15 cellular contexts compared by ENCODE assay signal in the genomic region with DNA sequence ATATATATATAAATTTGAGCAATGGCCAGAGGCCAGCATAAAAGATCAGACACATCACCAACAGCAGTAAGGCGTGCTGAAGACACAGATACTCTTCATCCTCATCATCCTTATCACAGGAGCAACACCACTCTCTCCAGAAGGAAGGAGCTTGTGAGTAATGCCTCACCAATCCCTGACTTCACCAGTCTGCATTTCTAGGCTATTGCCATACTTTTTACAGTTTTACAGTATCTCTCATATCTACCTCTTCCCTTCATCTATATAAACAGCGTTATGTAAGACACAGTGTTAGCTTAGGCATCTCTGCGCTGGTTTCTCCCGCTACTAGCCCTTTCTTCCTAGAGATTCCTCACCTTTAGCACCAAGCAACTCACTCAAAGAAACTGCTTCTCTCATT. TPM values are rescaled to one million over a fixed set of nuclear protein-coding genes. Genes with fewer than 3 reads are reported as not detected.
DNase-seq lines count a peak whose midpoint lies in the region; ATAC-seq, FAIRE-seq and TF ChIP-seq lines count a peak whose summit lies in the region.
"Had no signal": no experiment of that assay in that cellular context is flagged by ENCODE, and none has a peak within 500 bp of the region (broad histone marks: within the 10 kb centered on the region; RNA-seq: fewer than 3 reads in every experiment).

No MANE protein-coding gene starts in this region.

- no peak overlapping the region for H4K5ac ChIP-seq in IMR-90 (ENCODE audit: low read depth, low read length)

- no peak overlapping the region for H2BK120ac ChIP-seq in IMR-90 (ENCODE audit: low read depth, low read length)

- peaks cover 4% of the 10 kb centered on the region; the same call in 1 of the 2 replicates for H3K4me1 ChIP-seq in IMR-90 (ENCODE audit: control insufficient read depth, insufficient read depth, low read length)
- peaks cover 20% of the 10 kb centered on the region for H3K4me1 ChIP-seq in osteoblast (ENCODE audit: insufficient read depth, low read length)

- no peak overlapping the region for H3K18ac ChIP-seq in IMR-90 (ENCODE audit: low read depth, low read length)

- H3K4me2 ChIP-seq in IMR-90 (ENCODE audit: low read depth, low read length): no peak overlapping the region
- H3K4me2 ChIP-seq in osteoblast (ENCODE audit: insufficient read depth, low read length): peak overlapping the region; percentile 26
- H3K4me2 ChIP-seq: BLaER1 treated with 17β-estradiol and CSF1 and Interleukin-3, amounts not matched to agents 10 nM and 100 nM had no signal

- peak overlapping the region; percentile 62; the same call in 1 of the 2 replicates for H2BK20ac ChIP-seq in IMR-90 (ENCODE audit: low read depth, low read length)

- BruUV-seq in IMR-90 (replicated peaks; lab: Mats Ljungman, UMichigan): no TSS peak

- peaks cover 18% of the 10 kb centered on the region for H3K79me2 ChIP-seq in osteoblast (ENCODE audit: insufficient read depth, low read length)

- H3K36me3 ChIP-seq in IMR-90 (ENCODE audit: control insufficient read depth, insufficient read depth, low read length) (no peaks in the 10 kb centered on the region), osteoblast (ENCODE audit: insufficient read depth, low read length) (no peaks in the 10 kb centered on the region)
- H3K36me3 ChIP-seq: esophagus muscularis mucosa, Peyer's patch had no signal

- peak overlapping the region; percentile 83 for H2AK9ac ChIP-seq in IMR-90 (replicated peaks; ENCODE audit: low read depth, low read length, poor library complexity)

- H4K20me1 ChIP-seq in IMR-90 (ENCODE audit: insufficient read depth, low read length): peaks cover 6% of the 10 kb centered on the region; the same call in 1 of the 2 replicates
- H4K20me1 ChIP-seq in osteoblast (ENCODE audit: insufficient read depth, low read length): peaks cover 4% of the 10 kb centered on the region

- H2AFZ ChIP-seq in IMR-90 (replicated peaks; ENCODE audit: low read length, poor library complexity) (no peak overlapping the region), osteoblast (ENCODE audit: low read length) (no peak overlapping the region)

- no peak overlapping the region; the same call in 1 of the 2 replicates for H2AK5ac ChIP-seq in IMR-90 (ENCODE audit: low read depth, low read length)

- DNase-seq in Daoy (ENCODE audit: low read depth): peak; percentile 8
- peak; percentile 76 for DNase-seq in IMR-90
- DNase-seq in epithelial cell of prostate (ENCODE audit: low read depth, low spot score): no peak
- peak; percentile 75 for DNase-seq in osteoblast (ENCODE audit: insufficient read length, low spot score, missing footprints)
- DNase-seq in cerebellar nuclear complex (lab: John Stamatoyannopoulos, UW): no peak
- DNase-seq in HTR-8/SVneo (ENCODE audit: insufficient read length, low spot score): no peak
- DNase-seq in mesenteric fat pad (ENCODE audit: low spot score): no peak
- DNase-seq: activated naive CD4-positive, alpha-beta T cell treated with anti-CD3 and anti-CD28 coated beads, Interleukin-2, amount 50 U/mL, for 16 hours; dorsolateral prefrontal cortex; KG1; kidney glomerular epithelial cell; NCI-H1105; Peyer's patch had no signal

- H3K9me3 ChIP-seq in IMR-90 (ENCODE audit: control insufficient read depth, insufficient read depth, low read length) (no peaks in the 10 kb centered on the region), osteoblast (ENCODE audit: low read depth, low read length) (no peaks in the 10 kb centered on the region)
- H3K9me3 ChIP-seq: BLaER1 treated with 17β-estradiol and CSF1 and Interleukin-3, amounts not matched to agents 10 nM and 100 nM; esophagus muscularis mucosa; Peyer's patch had no signal

- H2BK15ac ChIP-seq in IMR-90 (ENCODE audit: low read depth, low read length): no peak overlapping the region

- H3K4me3 ChIP-seq in IMR-90 (ENCODE audit: insufficient read depth, low read depth, low read length): no peak overlapping the region
- no peak overlapping the region for H3K4me3 ChIP-seq in osteoblast (ENCODE audit: insufficient read depth, low read length)
- H3K4me3 ChIP-seq: BLaER1 treated with 17β-estradiol and CSF1 and Interleukin-3, amounts not matched to agents 10 nM and 100 nM; dorsolateral prefrontal cortex; esophagus muscularis mucosa; Peyer's patch had no signal

- no peak overlapping the region for H3K4ac ChIP-seq in IMR-90 (ENCODE audit: low read depth, low read length)

- no peak overlapping the region for H3K14ac ChIP-seq in IMR-90 (replicated peaks; ENCODE audit: low read depth, low read length)

- no peak overlapping the region for H2BK5ac ChIP-seq in IMR-90 (ENCODE audit: low read depth, low read length, poor library complexity, severe bottlenecking)

- 92% methylated on average over 2 of the region's 4 CpGs; no CpG with 5 or more reads in 1 of the 2 experiments for WGBS in IMR-90 (ENCODE audit: extremely low coverage in 2 of 2, insufficient read length in 1 of 2), 2 experiments

- CTCF ChIA-PET in IMR-90 (lab: Yijun Ruan, JAX): no interaction called here

- no peak for TF ChIP-seq RAD21 in IMR-90 (IDR thresholded peaks at IDR 0.05; ENCODE audit: low read length)

- POLR2A ChIA-PET in IMR-90 (lab: Charles Lee; ENCODE audit: unreplicated experiment): no interaction called here

- H3K56ac ChIP-seq in IMR-90 (ENCODE audit: extremely low read depth, insufficient read depth, low read length): no peak overlapping the region

- no peak overlapping the region for H4K91ac ChIP-seq in IMR-90 (ENCODE audit: insufficient read depth, low read depth, low read length)

- no peaks in the 10 kb centered on the region for H3K27me3 ChIP-seq in IMR-90 (ENCODE audit: control insufficient read depth, insufficient read depth, low read length)
- no peaks in the 10 kb centered on the region for H3K27me3 ChIP-seq in osteoblast (ENCODE audit: insufficient read depth, low read length)
- H3K27me3 ChIP-seq: BLaER1 treated with 17β-estradiol and CSF1 and Interleukin-3, amounts not matched to agents 10 nM and 100 nM; dorsolateral prefrontal cortex; esophagus muscularis mucosa; Peyer's patch had no signal

- TF ChIP-seq CTCF in IMR-90 (conservative IDR thresholded peaks at IDR 0.05; ENCODE audit: low read depth, low read length) (no peak), osteoblast (IDR thresholded peaks at IDR 0.05; ENCODE audit: extremely low read depth, low read depth, low read length) (no peak)

- intact Hi-C loops in IMR-90 (cut with micrococcal nuclease): no loop called here

- peaks cover 4 to 20% of the 10 kb centered on the region in 2 experiments; a peak in 3 of 4 replicates for H3K79me1 ChIP-seq in IMR-90 (ENCODE audit: low read depth in 1 of 2, low read length in 2 of 2)

- no peak overlapping the region for H3K23ac ChIP-seq in IMR-90 (ENCODE audit: low read depth, low read length)

- peaks cover 4% of the 10 kb centered on the region; the same call in 1 of the 2 replicates for H3K9me1 ChIP-seq in IMR-90 (ENCODE audit: insufficient read depth, low read length)

- TF ChIP-seq POLR2A in IMR-90 (IDR thresholded peaks at IDR 0.05; ENCODE audit: low read depth, low read length): no peak

- peak; percentile 12; the same call in 1 of the 2 replicates for ATAC-seq in IMR-90 (ENCODE audit: low read depth)

- H3K27ac ChIP-seq in IMR-90 (ENCODE audit: insufficient read depth, low read length) (no peak overlapping the region), epithelial cell of prostate (peak overlapping the region; percentile 34), osteoblast (ENCODE audit: low read depth, low read length) (peak overlapping the region; percentile 42)
- H3K27ac ChIP-seq: BLaER1 treated with 17β-estradiol and CSF1 and Interleukin-3, amounts not matched to agents 10 nM and 100 nM; dorsolateral prefrontal cortex; esophagus muscularis mucosa; Peyer's patch had no signal

- in situ Hi-C loops in IMR-90 (cut with MboI; ENCODE audit: low sequenced_read_pairs): loop anchor here (25.0 kb wide), 1 partner anchor 580 kb away; no protein-coding TSS in a partner anchor

- no peak overlapping the region for H3K9ac ChIP-seq in IMR-90 (ENCODE audit: low read depth, low read length)
- H3K9ac ChIP-seq: BLaER1 treated with 17β-estradiol and CSF1 and Interleukin-3, amounts not matched to agents 10 nM and 100 nM had no signal

- no peak for FAIRE-seq in HTR-8/SVneo (lab: Jason Lieb, UNC)

- dilution Hi-C loops in IMR-90 (cut with HindIII; ENCODE audit: low sequenced_read_pairs, unreplicated experiment): no loop called here

- 0 out of 4 replicates have a peak overlapping the region, but pooled peaks of 1 of the 2 experiments have one; percentile 21 for H4K8ac ChIP-seq in IMR-90 (ENCODE audit: low read depth in 2 of 2, low read length in 2 of 2)

TF ChIP-seq in IMR-90, 13 proteins besides CTCF, POLR2A, EP300 and RAD21:
- TF ChIP-seq MAFK (IDR thresholded peaks at IDR 0.05; ENCODE audit: low read depth, low read length): 0 out of 2 replicates have a peak, but pooled peaks have one; percentile 8
- TF ChIP-seq RCOR1 (IDR thresholded peaks at IDR 0.05; ENCODE audit: insufficient replicate concordance, low read length): no peak
- TF ChIP-seq, protein P1, sequence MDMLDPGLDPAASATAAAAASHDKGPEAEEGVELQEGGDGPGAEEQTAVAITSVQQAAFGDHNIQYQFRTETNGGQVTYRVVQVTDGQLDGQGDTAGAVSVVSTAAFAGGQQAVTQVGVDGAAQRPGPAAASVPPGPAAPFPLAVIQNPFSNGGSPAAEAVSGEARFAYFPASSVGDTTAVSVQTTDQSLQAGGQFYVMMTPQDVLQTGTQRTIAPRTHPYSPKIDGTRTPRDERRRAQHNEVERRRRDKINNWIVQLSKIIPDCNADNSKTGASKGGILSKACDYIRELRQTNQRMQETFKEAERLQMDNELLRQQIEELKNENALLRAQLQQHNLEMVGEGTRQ (IDR thresholded peaks at IDR 0.05; ENCODE audit: low read depth, low read length): no peak
- no peak for TF ChIP-seq RFX5 (IDR thresholded peaks at IDR 0.05; ENCODE audit: low read depth, low read length)
- TF ChIP-seq MXI1 (IDR thresholded peaks at IDR 0.05; ENCODE audit: borderline replicate concordance, low read depth, low read length): no peak
- no peak for TF ChIP-seq SMC3 (IDR thresholded peaks at IDR 0.05; ENCODE audit: low read depth, low read length)
- 0 out of 2 replicates have a peak, but pooled peaks have one; percentile 17 for TF ChIP-seq BHLHE40 (IDR thresholded peaks at IDR 0.05; ENCODE audit: low read depth, low read length)
- TF ChIP-seq CEBPB (IDR thresholded peaks at IDR 0.05; ENCODE audit: low read depth, low read length): 0 out of 2 replicates have a peak, but pooled peaks have one; percentile 19
- no peak for TF ChIP-seq MAZ (IDR thresholded peaks at IDR 0.05; ENCODE audit: borderline replicate concordance, low read depth, low read length)

RNA-seq across cellular contexts. Expression of gene ABL2, which starts 2.4 kb away (rescaled TPM):
- total RNA-seq in Daoy (2014; rRNA removed; shearing (Covaris generic)): 17.6 and 21.9 TPM in 2 replicates
- total RNA-seq in IMR-90 (2012; rRNA removed) (88.3 and 110 TPM in 2 replicates), osteoblast (87.2 and 92.2 TPM in 2 replicates), mesenteric fat pad (66.7 TPM)
- 9.0 and 9.7 TPM in 2 replicates for polyA plus RNA-seq in IMR-90 (2012; rRNA removed)
- polyA plus RNA-seq in IMR-90 (2012; cell fraction: cytosol; rRNA removed): 2.6 and 2.9 TPM in 2 replicates
- polyA plus RNA-seq in IMR-90 (2012; cell fraction: nucleus; rRNA removed; ENCODE audit: low replicate concordance): 17.3 and 33.4 TPM in 2 replicates

Comparison
In these comparisons a context has a peak if more than half of its experiments do, and no peak if none do; other contexts are left out.
1. DNase-seq: peak in Daoy (single experiment), IMR-90 (single experiment) and osteoblast (single experiment); none in epithelial cell of prostate (single experiment), cerebellar nuclear complex (0 of 2), HTR-8/SVneo (single experiment) and mesenteric fat pad (single experiment).